Comparison of ENCODE assay signal across 16 cellular contexts in the genomic region with DNA sequence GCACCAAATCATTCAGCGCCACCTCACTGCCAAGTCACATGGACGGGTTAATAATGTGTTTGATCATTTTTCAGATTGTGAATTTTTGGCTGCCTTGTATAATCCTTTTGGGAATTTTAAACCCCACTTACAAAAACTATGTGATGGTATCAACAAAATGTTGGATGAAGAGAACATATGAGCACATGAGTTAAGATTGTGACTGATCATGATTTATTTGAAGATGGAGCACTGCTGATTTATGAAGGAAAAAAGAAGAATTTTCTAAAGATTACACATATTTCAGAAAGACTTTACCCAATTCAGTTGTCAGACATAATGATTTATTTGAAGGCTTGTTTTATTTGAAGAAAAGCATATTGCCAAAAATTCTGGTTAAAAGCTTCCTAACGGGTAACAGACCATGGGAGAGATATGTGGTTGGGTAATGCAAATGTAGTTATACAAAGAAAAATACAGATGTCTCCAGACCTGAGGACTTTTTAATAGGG. TPM values are rescaled to one million over a fixed set of nuclear protein-coding genes. Genes with fewer than 3 reads are reported as not detected.
DNase-seq lines count a peak whose midpoint lies in the region; ATAC-seq and TF ChIP-seq lines count a peak whose summit lies in the region.
"Had no signal": no experiment of that assay in that cellular context is flagged by ENCODE, and none has a peak within 500 bp of the region (broad histone marks: within the 10 kb centered on the region; RNA-seq: fewer than 3 reads in every experiment).

No MANE protein-coding gene starts in this region.

- H3K27me3 Mint-ChIP-seq in activated T-cell treated with anti-CD3 and anti-CD28 coated beads, Interleukin-2, amount 50 U/mL, for 4 hours (ENCODE audit: low read depth) = no peaks in the 10 kb centered on the region
- no peaks in the 10 kb centered on the region for H3K27me3 Mint-ChIP-seq in activated CD4-positive, alpha-beta memory T cell treated with anti-CD3 and anti-CD28 coated beads for 36 hours

- no peak for DNase-seq in activated T-cell treated with anti-CD3 and anti-CD28 coated beads, Interleukin-2, amount 50 U/mL, for 4 hours
- no peak for DNase-seq in activated T-cell treated with anti-CD3 and anti-CD28 coated beads for 4 hours
- no peak for DNase-seq in activated CD4-positive, alpha-beta memory T cell treated with anti-CD3 and anti-CD28 coated beads for 36 hours
- peak; percentile 60 for DNase-seq in fibroblast of mammary gland (ENCODE audit: low read depth)
- DNase-seq in stomach = no peak
- DNase-seq in HuH-7 (ENCODE audit: low spot score) = no peak
- DNase-seq in NCI-H524 (lab: John Stamatoyannopoulos, UW) = no peak
- no peak for DNase-seq in mesenteric fat pad (ENCODE audit: low spot score)
- DNase-seq: DND-41, foreskin melanocyte, H9, islet precursor cell, NCI-H1092, NCI-H524 treated with DMSO at 0.1 percent for 48 hours had no signal

- H3K4me3 ChIP-seq in fibroblast of mammary gland (ENCODE audit: control insufficient read depth, low read depth, low read length) = no peak overlapping the region
- H3K4me3 ChIP-seq in stomach = no peak overlapping the region

- H3K4me1 ChIP-seq in stomach = peaks cover 10 to 69% (median 44%) of the 10 kb centered on the region in 4 donors

- H3K27me3 ChIP-seq in stomach = no peaks in the 10 kb centered on the region

- H3K36me3 ChIP-seq in stomach = peaks cover 0 to 10% (median 7%) of the 10 kb centered on the region in 4 donors

- no peak for TF ChIP-seq POLR2A in stomach (IDR thresholded peaks at IDR 0.05)

- H3K9me3 ChIP-seq in stomach = no peaks in the 10 kb centered on the region

- CTCF ChIA-PET in activated CD4-positive, alpha-beta memory T cell treated with anti-CD3 and anti-CD28 coated beads for 36 hours (lab: Charles Lee) = interaction anchor here (0.7 to 2.8 kb wide), 3 partner anchors 18 to 56 kb away, joined by 3 to 8 read pairs (median 4); no protein-coding TSS in a partner anchor

- TF ChIP-seq EP300 in stomach (IDR thresholded peaks at IDR 0.05) = no peak

- WGBS in stomach, 5 donors = 60 to 83% (median 61%) methylated on average over 3 of the region's 3 CpGs

- POLR2A ChIA-PET in activated CD4-positive, alpha-beta memory T cell treated with anti-CD3 and anti-CD28 coated beads for 36 hours (lab: Charles Lee) = interaction anchor here (0.9 to 1.3 kb wide), 8 partner anchors 13 to 125 kb away, joined by 3 to 7 read pairs (median 4); no protein-coding TSS in a partner anchor

- H3K36me3 Mint-ChIP-seq in activated T-cell treated with anti-CD3 and anti-CD28 coated beads, Interleukin-2, amount 50 U/mL, for 4 hours (ENCODE audit: insufficient read depth) = peaks cover 67% of the 10 kb centered on the region
- H3K36me3 Mint-ChIP-seq in activated CD4-positive, alpha-beta memory T cell treated with anti-CD3 and anti-CD28 coated beads for 36 hours = peaks cover 66% of the 10 kb centered on the region

- no peak for TF ChIP-seq CTCF in fibroblast of mammary gland (conservative IDR thresholded peaks at IDR 0.05; ENCODE audit: control insufficient read depth, insufficient read depth, low read depth, low read length)
- no peak for TF ChIP-seq CTCF in stomach (IDR thresholded peaks at IDR 0.05)

- ATAC-seq in activated T-cell treated with anti-CD3 and anti-CD28 coated beads, Interleukin-2, amount 50 U/mL, for 4 hours = no peak
- ATAC-seq: sciatic nerve had no signal

- H3K4me1 Mint-ChIP-seq in activated T-cell treated with anti-CD3 and anti-CD28 coated beads, Interleukin-2, amount 50 U/mL, for 4 hours (ENCODE audit: low read depth) = peaks cover 91% of the 10 kb centered on the region
- H3K4me1 Mint-ChIP-seq in activated CD4-positive, alpha-beta memory T cell treated with anti-CD3 and anti-CD28 coated beads for 36 hours (ENCODE audit: low read depth) = peaks cover 91% of the 10 kb centered on the region

- intact Hi-C loops in activated CD4-positive, alpha-beta memory T cell treated with anti-CD3 and anti-CD28 coated beads for 36 hours (cut with micrococcal nuclease) = loop anchor here (1.0 kb wide), 1 partner anchor 9 kb away; no protein-coding TSS in a partner anchor
- intact Hi-C loops in stomach (cut with DNase I; ENCODE audit: low total_unique reads) = no loop called here

- no peaks in the 10 kb centered on the region for H3K9me3 Mint-ChIP-seq in activated T-cell treated with anti-CD3 and anti-CD28 coated beads, Interleukin-2, amount 50 U/mL, for 4 hours
- no peaks in the 10 kb centered on the region for H3K9me3 Mint-ChIP-seq in activated CD4-positive, alpha-beta memory T cell treated with anti-CD3 and anti-CD28 coated beads for 36 hours

- peak overlapping the region; percentile 5 for H3K4me3 Mint-ChIP-seq in activated T-cell treated with anti-CD3 and anti-CD28 coated beads, Interleukin-2, amount 50 U/mL, for 4 hours
- H3K4me3 Mint-ChIP-seq in activated CD4-positive, alpha-beta memory T cell treated with anti-CD3 and anti-CD28 coated beads for 36 hours = no peak overlapping the region
- H3K4me3 Mint-ChIP-seq: H9 had no signal

- H3K27ac ChIP-seq in stomach = peak overlapping the region in 3 of 5 donors; percentile 19 to 36 (median 24)
- H3K27ac ChIP-seq: RWPE1 had no signal

- H3K27ac Mint-ChIP-seq in activated CD4-positive, alpha-beta memory T cell treated with anti-CD3 and anti-CD28 coated beads for 36 hours = peak overlapping the region; percentile 83
- H3K27ac Mint-ChIP-seq: H9 had no signal

RNA-seq across cellular contexts. Expression of a gene that starts 37.4 kb away (rescaled TPM):
- total RNA-seq in activated T-cell treated with anti-CD3 and anti-CD28 coated beads, Interleukin-2, amount 50 U/mL, for 4 hours = 100 to 1,000 TPM; 275 to 314 (median 282) TPM
- total RNA-seq in activated CD4-positive, alpha-beta memory T cell treated with anti-CD3 and anti-CD28 coated beads for 36 hours = 100 to 1,000 TPM; 153 to 159 TPM
- total RNA-seq in stomach = 10 to 100 TPM in 3 of 5 donors, 1 to 10 TPM in 2; 1.2 to 37.1 (median 10.7) TPM
- polyA plus RNA-seq in stomach = 10 to 100 TPM in 2 of 3 donors, 1 to 10 TPM in 1; 9.6 to 18.4 (median 14.9) TPM
- 29.6 TPM for total RNA-seq in mesenteric fat pad

RNA-seq across cellular contexts. Expression of a gene that starts 59.1 kb away (rescaled TPM):
- total RNA-seq in activated T-cell treated with anti-CD3 and anti-CD28 coated beads, Interleukin-2, amount 50 U/mL, for 4 hours = 10 to 100 TPM; 59.7 to 74.4 (median 69.7) TPM
- 100 to 1,000 TPM in 1 of 2 experiments, 10 to 100 TPM in 1; 83.2 to 117 TPM for total RNA-seq in activated CD4-positive, alpha-beta memory T cell treated with anti-CD3 and anti-CD28 coated beads for 36 hours
- 100 to 1,000 TPM in 3 of 5 donors, 10 to 100 TPM in 2; 64.3 to 274 (median 161) TPM for total RNA-seq in stomach
- polyA plus RNA-seq in stomach = 100 to 1,000 TPM; 165 to 183 (median 179) TPM
- 339 TPM for total RNA-seq in mesenteric fat pad
